In genomic region chr1:173717238-173717637, GRCh38 we compare ENCODE assay signal across 14 cellular contexts. TPM values are rescaled to one million over a fixed set of nuclear protein-coding genes. Genes with fewer than 3 reads are reported as not detected.
DNase-seq lines count a peak whose midpoint lies in the region; ATAC-seq and TF ChIP-seq lines count a peak whose summit lies in the region.
"Had no signal": no experiment of that assay in that cellular context is flagged by ENCODE, and none has a peak within 500 bp of the region (broad histone marks: within the 10 kb centered on the region; RNA-seq: fewer than 3 reads in every experiment).

No MANE protein-coding gene starts in this region.

- CTCF ChIA-PET in activated B cell treated with CpG ODN at 0.5 μM for 24 hours (lab: Charles Lee) = no interaction called here

- peaks cover 1% of the 10 kb centered on the region for H3K27me3 Mint-ChIP-seq in activated naive CD8-positive, alpha-beta T cell
- no peaks in the 10 kb centered on the region for H3K27me3 Mint-ChIP-seq in activated naive CD8-positive, alpha-beta T cell treated with anti-CD3 and anti-CD28 coated beads, Interleukin-2, amount 50 U/mL, for 24 hours
- H3K27me3 Mint-ChIP-seq in activated B cell treated with CpG ODN at 0.5 μM for 24 hours = no peaks in the 10 kb centered on the region

- no peak overlapping the region for H3K27ac Mint-ChIP-seq in activated naive CD8-positive, alpha-beta T cell
- H3K27ac Mint-ChIP-seq in activated naive CD8-positive, alpha-beta T cell treated with anti-CD3 and anti-CD28 coated beads, Interleukin-2, amount 50 U/mL, for 24 hours = no peak overlapping the region
- no peak overlapping the region for H3K27ac Mint-ChIP-seq in activated B cell treated with CpG ODN at 0.5 μM for 24 hours

- POLR2A ChIA-PET in activated B cell treated with CpG ODN at 0.5 μM for 24 hours (lab: Charles Lee) = interaction anchor here (0.6 kb wide), 1 partner anchor 1450 kb away, joined by 3 read pairs; no protein-coding TSS in a partner anchor

- peaks cover 48% of the 10 kb centered on the region for H3K4me1 Mint-ChIP-seq in activated naive CD8-positive, alpha-beta T cell (ENCODE audit: low read depth)
- H3K4me1 Mint-ChIP-seq in activated naive CD8-positive, alpha-beta T cell treated with anti-CD3 and anti-CD28 coated beads, Interleukin-2, amount 50 U/mL, for 24 hours = peaks cover 35% of the 10 kb centered on the region
- H3K4me1 Mint-ChIP-seq in activated B cell treated with CpG ODN at 0.5 μM for 24 hours = peaks cover 30% of the 10 kb centered on the region

- peak overlapping the region; percentile 75 for H3K4me3 Mint-ChIP-seq in activated naive CD8-positive, alpha-beta T cell
- no peak overlapping the region for H3K4me3 Mint-ChIP-seq in activated naive CD8-positive, alpha-beta T cell treated with anti-CD3 and anti-CD28 coated beads, Interleukin-2, amount 50 U/mL, for 24 hours
- peak overlapping the region; percentile 5 for H3K4me3 Mint-ChIP-seq in activated B cell treated with CpG ODN at 0.5 μM for 24 hours

- ATAC-seq in activated naive CD8-positive, alpha-beta T cell treated with anti-CD3 and anti-CD28 coated beads, Interleukin-2, amount 50 U/mL, for 24 hours = no peak
- ATAC-seq in activated B cell treated with CpG ODN at 0.5 μM for 24 hours (ENCODE audit: low read depth) (no peak), left lobe of liver (peak; percentile 64)

- no peaks in the 10 kb centered on the region for H3K9me3 Mint-ChIP-seq in activated naive CD8-positive, alpha-beta T cell (ENCODE audit: low read depth)
- no peaks in the 10 kb centered on the region for H3K9me3 Mint-ChIP-seq in activated naive CD8-positive, alpha-beta T cell treated with anti-CD3 and anti-CD28 coated beads, Interleukin-2, amount 50 U/mL, for 24 hours
- no peaks in the 10 kb centered on the region for H3K9me3 Mint-ChIP-seq in activated B cell treated with CpG ODN at 0.5 μM for 24 hours

- DNase-seq in activated naive CD8-positive, alpha-beta T cell treated with anti-CD3 and anti-CD28 coated beads, Interleukin-2, amount 50 U/mL, for 24 hours = no peak
- DNase-seq in activated B cell treated with CpG ODN at 0.5 μM for 24 hours (no peak), left lobe of liver (ENCODE audit: low spot score) (peak; percentile 69), amygdala (lab: John Stamatoyannopoulos, UW) (no peak), AG08396 (ENCODE audit: low spot score) (no peak), DMS153 treated with DMSO at 0.1 percent for 48 hours (lab: John Stamatoyannopoulos, UW; ENCODE audit: unreplicated experiment) (no peak), HPDE6-E6E7 (ENCODE audit: extremely low spot score) (no peak)
- DNase-seq: esophagus squamous epithelium; KBM-7; NCI-H510A treated with DMSO at 0.1 percent for 48 hours; RPMI8226; stimulated activated CD4-positive, alpha-beta T cell treated with anti-CD3 and anti-CD28 coated beads, Interleukin-2, amount 100 ng/mL, for 24 hours; T1000 had no signal

- peaks cover 15% of the 10 kb centered on the region for H3K36me3 Mint-ChIP-seq in activated naive CD8-positive, alpha-beta T cell
- H3K36me3 Mint-ChIP-seq in activated naive CD8-positive, alpha-beta T cell treated with anti-CD3 and anti-CD28 coated beads, Interleukin-2, amount 50 U/mL, for 24 hours (ENCODE audit: low read depth) = peaks cover 15% of the 10 kb centered on the region
- H3K36me3 Mint-ChIP-seq in activated B cell treated with CpG ODN at 0.5 μM for 24 hours (ENCODE audit: low read depth) = peaks cover 39% of the 10 kb centered on the region

- TF ChIP-seq CTCF in activated B cell treated with CpG ODN at 0.5 μM for 24 hours (IDR thresholded peaks at IDR 0.05) = no peak

- intact Hi-C loops in activated B cell treated with CpG ODN at 0.5 μM for 24 hours (cut with micrococcal nuclease) = loop anchor here (10.0 kb wide), 1 partner anchor 1972 kb away; the partner anchor contains the start of gene VAMP4

RNA-seq across cellular contexts. Expression of gene KLHL20, which starts 2.5 kb away (rescaled TPM):
- total RNA-seq in activated B cell treated with CpG ODN at 0.5 μM for 24 hours (19.6 and 26.1 TPM in 2 replicates), left lobe of liver (13.2 TPM)

RNA-seq across cellular contexts. Expression of gene ANKRD45, which starts 47.6 kb away (rescaled TPM):
- total RNA-seq in activated B cell treated with CpG ODN at 0.5 μM for 24 hours (not detected in 2 replicates), left lobe of liver (not detected)
- total RNA-seq: esophagus squamous epithelium had no signal
